16 cellular contexts compared by ENCODE assay signal in the genomic region with DNA sequence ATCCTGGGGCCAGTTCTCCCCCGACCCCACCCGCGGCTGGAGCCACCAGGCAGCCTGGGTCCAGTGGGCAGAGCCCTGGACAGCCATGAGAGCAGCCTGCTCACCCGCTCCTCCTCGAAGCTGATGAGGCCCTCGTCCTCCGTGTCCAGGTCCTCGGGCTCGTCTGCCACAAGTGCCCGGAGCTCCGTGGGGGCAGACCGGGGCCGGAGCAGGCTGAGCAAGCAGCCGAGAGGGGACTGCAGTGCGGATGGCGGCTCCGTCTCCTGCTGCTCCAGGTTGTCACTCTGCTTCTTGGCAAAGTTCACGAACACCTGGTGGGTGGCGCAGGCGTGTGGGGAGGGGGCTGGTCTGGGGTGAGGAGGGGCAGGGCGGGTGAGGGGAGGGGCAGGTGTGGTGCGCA. TPM values are rescaled to one million over a fixed set of nuclear protein-coding genes. Genes with fewer than 3 reads are reported as not detected.
DNase-seq lines count a peak whose midpoint lies in the region; ATAC-seq and TF ChIP-seq lines count a peak whose summit lies in the region.
"Had no signal": no experiment of that assay in that cellular context is flagged by ENCODE, and none has a peak within 500 bp of the region (broad histone marks: within the 10 kb centered on the region; RNA-seq: fewer than 3 reads in every experiment).

No MANE protein-coding gene starts in this region.

- no peak for ATAC-seq in HG03175 (IDR thresholded peaks at IDR 0.05; ENCODE audit: unreplicated experiment)

- H3K36me3 ChIP-seq in BLaER1 (peaks cover 30% of the 10 kb centered on the region; the same call in 1 of the 2 replicates), HEK293 (ENCODE audit: control insufficient read depth in 2 of 2, insufficient read depth in 1 of 2, low read length in 2 of 2) (peaks cover 0 to 17% of the 10 kb centered on the region in 2 experiments; a peak in 1 of 3 replicates), thyroid gland (peaks cover 0 to 14% of the 10 kb centered on the region in 2 donors)
- H3K36me3 ChIP-seq: HAP-1 had no signal

- WGBS in thyroid gland, 2 donors = 60% methylated on average over 1 to 2 of the region's 22 CpGs

- H3K4me1 ChIP-seq in BLaER1 = peaks cover 29% of the 10 kb centered on the region
- peaks cover 3% of the 10 kb centered on the region; the same call in 1 of the 2 replicates for H3K4me1 ChIP-seq in HEK293 (ENCODE audit: control insufficient read depth, insufficient read depth, low read length)
- peaks cover 30 to 36% of the 10 kb centered on the region in 2 donors for H3K4me1 ChIP-seq in thyroid gland
- H3K4me1 ChIP-seq: Caco-2, HAP-1 had no signal

- H3K4me2 ChIP-seq in BLaER1 = 0 out of 2 replicates have a peak overlapping the region, but pooled peaks have one; percentile 55

- no peaks in the 10 kb centered on the region for H4K20me1 ChIP-seq in BLaER1

- H3K4me3 ChIP-seq in BLaER1 (no peak overlapping the region), HEK293 (ENCODE audit: low read depth, low read length) (no peak overlapping the region), dorsolateral prefrontal cortex (no peak overlapping the region), thyroid gland (replicated peaks in 1 of 3) (no peak overlapping the region)
- H3K4me3 ChIP-seq: GM23248, HAP-1 had no signal

- H3K27me3 ChIP-seq in BLaER1 = no peaks in the 10 kb centered on the region
- H3K27me3 ChIP-seq in dorsolateral prefrontal cortex = no peaks in the 10 kb centered on the region
- no peaks in the 10 kb centered on the region for H3K27me3 ChIP-seq in thyroid gland

- CTCF ChIA-PET in HEK293 (lab: Yijun Ruan, JAX) (interaction anchor here (2.1 kb wide), 1 partner anchor 21 kb away, joined by 10 read pairs; no protein-coding TSS in a partner anchor), GM10248 (lab: Yijun Ruan, JAX) (interaction anchor here (1.2 to 2.8 kb wide), 2 partner anchors 13 to 20 kb away, joined by 3 to 17 read pairs; partner anchors contain the start of gene ABCA2)

- intact Hi-C loops in dorsolateral prefrontal cortex (cut with DNase I) (no loop called here), thyroid gland (cut with DNase I) (no loop called here)

- H3K9ac ChIP-seq in BLaER1 = no peak overlapping the region
- H3K9ac ChIP-seq: GM23248 had no signal

- TF ChIP-seq POLR2A in thyroid gland (IDR thresholded peaks at IDR 0.05) = no peak

- TF ChIP-seq CTCF in HEK293 (tag by site-specific recombination; IDR thresholded peaks at IDR 0.05) (no peak), dorsolateral prefrontal cortex (IDR thresholded peaks at IDR 0.05 in 54 of 56, conservative IDR thresholded peaks at IDR 0.05 in 2 of 56; ENCODE audit: low read depth in 1 of 56, partially characterized antibody in 56 of 56) (no peak), thyroid gland (IDR thresholded peaks at IDR 0.05) (no peak), GM10248 (IDR thresholded peaks at IDR 0.05; ENCODE audit: control extremely low read depth, extremely low read depth, low read depth, missing control alignments) (no peak)

- no peak overlapping the region for H3K27ac ChIP-seq in BLaER1
- H3K27ac ChIP-seq in HEK293 (ENCODE audit: extremely low read depth, low read depth, low read length) = no peak overlapping the region
- peak overlapping the region in 39 of 59 donors; percentile 8 to 86 (median 72) for H3K27ac ChIP-seq in dorsolateral prefrontal cortex
- H3K27ac ChIP-seq in thyroid gland = peak overlapping the region; percentile 59 to 84 (median 79)
- H3K27ac ChIP-seq: GM23248 had no signal

- DNase-seq in dorsolateral prefrontal cortex = no peak
- peak; percentile 51 to 52 for DNase-seq in thyroid gland
- DNase-seq in GM10248 (ENCODE audit: extremely low spot score) = no peak
- DNase-seq: C1 segment of cervical spinal cord; Caco-2; CD4-positive, alpha-beta T cell; GM23248; HFFc6 had no signal

- POLR2A ChIA-PET in HEK293 (lab: Yijun Ruan, JAX) = no interaction called here
- POLR2A ChIA-PET in GM10248 (lab: Yijun Ruan, JAX) = no interaction called here

- H3K9me3 ChIP-seq in BLaER1 (peaks cover 15% of the 10 kb centered on the region; the same call in 1 of the 2 replicates), HEK293 (ENCODE audit: control insufficient read depth, insufficient read depth, low read depth, low read length) (no peaks in the 10 kb centered on the region), thyroid gland (no peaks in the 10 kb centered on the region)
- H3K9me3 ChIP-seq: Caco-2 had no signal

TF ChIP-seq in HEK293, 187 proteins besides CTCF, POLR2A, EP300 and RAD21 (continues in another document):
- TF ChIP-seq BCL11A (tag by site-specific recombination; IDR thresholded peaks at IDR 0.05; ENCODE audit: low read depth) (peak; percentile 17; the same call in 1 of the 2 replicates), ZEB2 (tag by site-specific recombination; IDR thresholded peaks at IDR 0.05) (no peak), ZBTB6 (tag by site-specific recombination; IDR thresholded peaks at IDR 0.05) (peak; percentile 66; the same call in 1 of the 2 replicates), ZNF600 (tag by site-specific recombination; IDR thresholded peaks at IDR 0.05) (peak; percentile 77)
- TF ChIP-seq, protein P1, sequence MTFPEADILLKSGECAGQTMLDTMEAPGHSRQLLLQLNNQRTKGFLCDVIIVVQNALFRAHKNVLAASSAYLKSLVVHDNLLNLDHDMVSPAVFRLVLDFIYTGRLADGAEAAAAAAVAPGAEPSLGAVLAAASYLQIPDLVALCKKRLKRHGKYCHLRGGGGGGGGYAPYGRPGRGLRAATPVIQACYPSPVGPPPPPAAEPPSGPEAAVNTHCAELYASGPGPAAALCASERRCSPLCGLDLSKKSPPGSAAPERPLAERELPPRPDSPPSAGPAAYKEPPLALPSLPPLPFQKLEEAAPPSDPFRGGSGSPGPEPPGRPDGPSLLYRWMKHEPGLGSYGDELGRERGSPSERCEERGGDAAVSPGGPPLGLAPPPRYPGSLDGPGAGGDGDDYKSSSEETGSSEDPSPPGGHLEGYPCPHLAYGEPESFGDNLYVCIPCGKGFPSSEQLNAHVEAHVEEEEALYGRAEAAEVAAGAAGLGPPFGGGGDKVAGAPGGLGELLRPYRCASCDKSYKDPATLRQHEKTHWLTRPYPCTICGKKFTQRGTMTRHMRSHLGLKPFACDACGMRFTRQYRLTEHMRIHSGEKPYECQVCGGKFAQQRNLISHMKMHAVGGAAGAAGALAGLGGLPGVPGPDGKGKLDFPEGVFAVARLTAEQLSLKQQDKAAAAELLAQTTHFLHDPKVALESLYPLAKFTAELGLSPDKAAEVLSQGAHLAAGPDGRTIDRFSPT (tag by site-specific recombination; IDR thresholded peaks at IDR 0.05) = no peak
- TF ChIP-seq, protein P2, sequence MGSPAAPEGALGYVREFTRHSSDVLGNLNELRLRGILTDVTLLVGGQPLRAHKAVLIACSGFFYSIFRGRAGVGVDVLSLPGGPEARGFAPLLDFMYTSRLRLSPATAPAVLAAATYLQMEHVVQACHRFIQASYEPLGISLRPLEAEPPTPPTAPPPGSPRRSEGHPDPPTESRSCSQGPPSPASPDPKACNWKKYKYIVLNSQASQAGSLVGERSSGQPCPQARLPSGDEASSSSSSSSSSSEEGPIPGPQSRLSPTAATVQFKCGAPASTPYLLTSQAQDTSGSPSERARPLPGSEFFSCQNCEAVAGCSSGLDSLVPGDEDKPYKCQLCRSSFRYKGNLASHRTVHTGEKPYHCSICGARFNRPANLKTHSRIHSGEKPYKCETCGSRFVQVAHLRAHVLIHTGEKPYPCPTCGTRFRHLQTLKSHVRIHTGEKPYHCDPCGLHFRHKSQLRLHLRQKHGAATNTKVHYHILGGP (tag by site-specific recombination; IDR thresholded peaks at IDR 0.05) = no peak
- TF ChIP-seq, protein P3, sequence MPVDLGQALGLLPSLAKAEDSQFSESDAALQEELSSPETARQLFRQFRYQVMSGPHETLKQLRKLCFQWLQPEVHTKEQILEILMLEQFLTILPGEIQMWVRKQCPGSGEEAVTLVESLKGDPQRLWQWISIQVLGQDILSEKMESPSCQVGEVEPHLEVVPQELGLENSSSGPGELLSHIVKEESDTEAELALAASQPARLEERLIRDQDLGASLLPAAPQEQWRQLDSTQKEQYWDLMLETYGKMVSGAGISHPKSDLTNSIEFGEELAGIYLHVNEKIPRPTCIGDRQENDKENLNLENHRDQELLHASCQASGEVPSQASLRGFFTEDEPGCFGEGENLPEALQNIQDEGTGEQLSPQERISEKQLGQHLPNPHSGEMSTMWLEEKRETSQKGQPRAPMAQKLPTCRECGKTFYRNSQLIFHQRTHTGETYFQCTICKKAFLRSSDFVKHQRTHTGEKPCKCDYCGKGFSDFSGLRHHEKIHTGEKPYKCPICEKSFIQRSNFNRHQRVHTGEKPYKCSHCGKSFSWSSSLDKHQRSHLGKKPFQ (tag by site-specific recombination; IDR thresholded peaks at IDR 0.05) = no peak

RNA-seq across cellular contexts. Expression of gene CLIC3, which starts 11.9 kb away (rescaled TPM):
- total RNA-seq in dorsolateral prefrontal cortex (1 to 10 TPM in 30 of 120 experiments, under 1 TPM in 28, not detected in 62; 0.47 to 3.2 (median 1.0) TPM), thyroid gland (100 to 1,000 TPM in 3 of 4 donors, 10 to 100 TPM in 1; 97.7 to 301 (median 268) TPM)

RNA-seq across cellular contexts. Expression of gene PAXX, which starts 16.1 kb away (rescaled TPM):
- total RNA-seq in dorsolateral prefrontal cortex (10 to 100 TPM; 30.9 to 76.1 (median 46.1) TPM), thyroid gland (100 to 1,000 TPM in 1 of 4 donors, 10 to 100 TPM in 3; 29.8 to 109 (median 50.7) TPM)

RNA-seq across cellular contexts. Expression of gene ABCA2, which starts 19.7 kb away (rescaled TPM):
- total RNA-seq in dorsolateral prefrontal cortex (1,000 to 10,000 TPM in 22 of 120 experiments, 100 to 1,000 TPM in 98; 266 to 2,644 (median 606) TPM), thyroid gland (10 to 100 TPM; 36.8 to 59.7 (median 50.2) TPM)

RNA-seq across cellular contexts. Expression of gene FUT7, which starts 23.6 kb away (rescaled TPM):
- total RNA-seq in dorsolateral prefrontal cortex (1 to 10 TPM in 3 of 120 experiments, under 1 TPM in 54, not detected in 63; 0.14 to 1.7 (median 0.33) TPM), thyroid gland (not detected)
- total RNA-seq: A172, Caco-2, GM23248, H4, HFFc6 had no signal

RNA-seq across cellular contexts. Expression of gene LCNL1, which starts 25.5 kb away (rescaled TPM):
- 10 to 100 TPM in 119 of 120 experiments, 1 to 10 TPM in 1; 9.8 to 81.8 (median 27.3) TPM for total RNA-seq in dorsolateral prefrontal cortex
- total RNA-seq in thyroid gland = under 1 TPM in 1 of 4 donors, not detected in 3; 0.54 TPM
- total RNA-seq: A172, B cell, Caco-2, GM23248, H4, HFFc6, HT-29 had no signal

Comparison
In these comparisons a context has a peak if more than half of its experiments do, and no peak if none do; other contexts are left out.
1. H3K27ac ChIP-seq: peak in dorsolateral prefrontal cortex (39 of 59) and thyroid gland (3 of 3); none in BLaER1 (single experiment) and HEK293 (single experiment).
2. DNase-seq: peak in thyroid gland (2 of 2); none in dorsolateral prefrontal cortex (0 of 10) and GM10248 (single experiment).
3. RNA of gene CLIC3, which starts 11.9 kb away (total RNA-seq): 97.7 to 301 TPM in thyroid gland; 0.47 to 3.2 TPM in dorsolateral prefrontal cortex; every median in the first group is over 10 times any median in the second.
4. RNA of gene ABCA2, which starts 19.7 kb away (total RNA-seq): 266 to 2,644 TPM in dorsolateral prefrontal cortex; 36.8 to 59.7 TPM in thyroid gland; every median in the first group is over 4 times any median in the second.